ENCODE assay signal across 18 cellular contexts in genomic region chr1:236123563-236123962, GRCh38. TPM values are rescaled to one million over a fixed set of nuclear protein-coding genes. Genes with fewer than 3 reads are reported as not detected.
DNase-seq lines count a peak whose midpoint lies in the region; ATAC-seq, FAIRE-seq and TF ChIP-seq lines count a peak whose summit lies in the region.
"Had no signal": no experiment of that assay in that cellular context is flagged by ENCODE, and none has a peak within 500 bp of the region (broad histone marks: within the 10 kb centered on the region; RNA-seq: fewer than 3 reads in every experiment).

No MANE protein-coding gene starts in this region.

- H3K27me3 Mint-ChIP-seq in activated T-helper 17 cell treated with anti-CD3 and anti-CD28 coated beads, Interleukin-2, amount 50 U/mL, for 72 hours = peaks cover 4% of the 10 kb centered on the region

- H3K4me1 Mint-ChIP-seq in activated T-helper 17 cell treated with anti-CD3 and anti-CD28 coated beads, Interleukin-2, amount 50 U/mL, for 72 hours = peaks cover 13% of the 10 kb centered on the region

- H3K27ac Mint-ChIP-seq in activated T-helper 17 cell treated with anti-CD3 and anti-CD28 coated beads, Interleukin-2, amount 50 U/mL, for 72 hours = no peak overlapping the region
- H3K27ac Mint-ChIP-seq: B cell; CD4-positive, alpha-beta T cell had no signal

- intact Hi-C loops in dorsolateral prefrontal cortex (cut with DNase I) = no loop called here

- H3K36me3 ChIP-seq in HAP-1 (replicated peaks) = no peaks in the 10 kb centered on the region

- no peak for TF ChIP-seq CTCF in dorsolateral prefrontal cortex (IDR thresholded peaks at IDR 0.05 in 54 of 56, conservative IDR thresholded peaks at IDR 0.05 in 2 of 56; ENCODE audit: low read depth in 1 of 56, partially characterized antibody in 56 of 56)

- H3K27me3 ChIP-seq in HAP-1 (ENCODE audit: low read depth) (no peaks in the 10 kb centered on the region), dorsolateral prefrontal cortex (no peaks in the 10 kb centered on the region)

- H3K36me3 Mint-ChIP-seq in activated T-helper 17 cell treated with anti-CD3 and anti-CD28 coated beads, Interleukin-2, amount 50 U/mL, for 72 hours (ENCODE audit: low read depth) = no peaks in the 10 kb centered on the region

- in situ Hi-C loops in HAP-1 (cut with MboI; ENCODE audit: low sequenced_read_pairs) = loop anchor here (25.0 kb wide), 1 partner anchor 739 kb away; no protein-coding TSS in a partner anchor

- ATAC-seq in GM18520 (IDR thresholded peaks at IDR 0.05; ENCODE audit: unreplicated experiment) = peak; percentile 35
- peak; percentile 33 for ATAC-seq in GM18909 (IDR thresholded peaks at IDR 0.05; ENCODE audit: poor library complexity, unreplicated experiment)
- ATAC-seq in HG02798 (IDR thresholded peaks at IDR 0.05; ENCODE audit: poor library complexity, unreplicated experiment) = peak; percentile 52
- peak; percentile 15 for ATAC-seq in activated T-helper 17 cell treated with anti-CD3 and anti-CD28 coated beads, Interleukin-2, amount 50 U/mL, for 72 hours (replicated peaks)
- ATAC-seq: HCT116 had no signal

- no peak for FAIRE-seq in RCC 7860 (lab: Jason Lieb, UNC)
- FAIRE-seq: A204.1, H1 had no signal

- no peaks in the 10 kb centered on the region for H3K9me3 ChIP-seq in HAP-1

- H3K4me3 ChIP-seq in HAP-1 (no peak overlapping the region), dorsolateral prefrontal cortex (no peak overlapping the region)

- no peak for DNase-seq in HAP-1 (ENCODE audit: low spot score in 2 of 2)
- no peak for DNase-seq in OCI-M1 (lab: John Stamatoyannopoulos, UW)
- no peak for DNase-seq in RCC 7860 (ENCODE audit: low spot score)
- no peak for DNase-seq in dorsolateral prefrontal cortex
- DNase-seq: C1 segment of cervical spinal cord; CD4-positive, alpha-beta T cell; DMS79; IMR-90; KG1 had no signal

- H3K9me3 Mint-ChIP-seq in activated T-helper 17 cell treated with anti-CD3 and anti-CD28 coated beads, Interleukin-2, amount 50 U/mL, for 72 hours = no peaks in the 10 kb centered on the region
- H3K9me3 Mint-ChIP-seq: CD4-positive, alpha-beta T cell had no signal

- no peak overlapping the region for H3K27ac ChIP-seq in dorsolateral prefrontal cortex

- H3K4me3 Mint-ChIP-seq in activated T-helper 17 cell treated with anti-CD3 and anti-CD28 coated beads, Interleukin-2, amount 50 U/mL, for 72 hours = no peak overlapping the region
- H3K4me3 Mint-ChIP-seq: B cell; CD4-positive, alpha-beta T cell had no signal

- H3K4me1 ChIP-seq in HAP-1 = no peaks in the 10 kb centered on the region; the same call in 1 of the 2 replicates

RNA-seq across cellular contexts. Expression of gene GPR137B, which starts 18.8 kb away (rescaled TPM):
- total RNA-seq in activated T-helper 17 cell treated with anti-CD3 and anti-CD28 coated beads, Interleukin-2, amount 50 U/mL, for 72 hours = 10 to 100 TPM in 1 of 2 donors, 1 to 10 TPM in 1; 5.1 to 10.1 TPM
- 10 to 100 TPM; 21.7 to 63.1 (median 38.2) TPM for total RNA-seq in dorsolateral prefrontal cortex

RNA-seq across cellular contexts. Expression of gene NID1, which starts 58.7 kb away (rescaled TPM):
- under 1 TPM; 0.05 to 0.09 TPM for total RNA-seq in activated T-helper 17 cell treated with anti-CD3 and anti-CD28 coated beads, Interleukin-2, amount 50 U/mL, for 72 hours
- 10 to 100 TPM in 19 of 120 experiments, 1 to 10 TPM in 101; 2.7 to 23.3 (median 5.6) TPM for total RNA-seq in dorsolateral prefrontal cortex
- total RNA-seq: B cell, HT-29 had no signal
